Comparison of ENCODE assay signal across 1 cellular context in genomic region chr1:152047954-152048640, GRCh38.
TF ChIP-seq lines count a peak whose summit lies in the region.

No MANE protein-coding gene starts in this region.

TF ChIP-seq in SK-N-SH, 30 proteins besides CTCF, POLR2A, EP300 and RAD21 (continued from another document):
- no peak for TF ChIP-seq USF1 (IDR thresholded peaks at IDR 0.05; ENCODE audit: borderline replicate concordance, low read depth)
- TF ChIP-seq IRF3 (IDR thresholded peaks at IDR 0.05; ENCODE audit: low read depth, low read length): no peak
- TF ChIP-seq GABPA (IDR thresholded peaks at IDR 0.05; ENCODE audit: low read depth): peak; percentile 62
- no peak for TF ChIP-seq FOXJ3 (CRISPR knock-in tag; IDR thresholded peaks at IDR 0.05)
- TF ChIP-seq ELF1 (IDR thresholded peaks at IDR 0.05): peak; percentile 63
- no peak for TF ChIP-seq FOXM1 (IDR thresholded peaks at IDR 0.05; ENCODE audit: low read depth)
- TF ChIP-seq MXI1 (IDR thresholded peaks at IDR 0.05; ENCODE audit: low read depth, low read length): no peak
- TF ChIP-seq CHD2 (IDR thresholded peaks at IDR 0.05; ENCODE audit: low read length, partially characterized antibody): no peak
- TF ChIP-seq RFX5 (IDR thresholded peaks at IDR 0.05; ENCODE audit: low read length): peak; percentile 72
- peak; percentile 89 for TF ChIP-seq JUND (IDR thresholded peaks at IDR 0.05)
- 0 out of 2 replicates have a peak, but pooled peaks have one; percentile 29 for TF ChIP-seq SIN3A (IDR thresholded peaks at IDR 0.05; ENCODE audit: borderline replicate concordance, low read depth, low read length)
- TF ChIP-seq MEF2A (IDR thresholded peaks at IDR 0.05; ENCODE audit: borderline replicate concordance, low read depth): no peak
- no peak for TF ChIP-seq SMC3 (IDR thresholded peaks at IDR 0.05; ENCODE audit: low read depth, low read length)
- no peak for TF ChIP-seq TEAD4 (IDR thresholded peaks at IDR 0.05; ENCODE audit: borderline replicate concordance, insufficient read depth)
- TF ChIP-seq YY1 (IDR thresholded peaks at IDR 0.05; ENCODE audit: low read depth): no peak
- TF ChIP-seq PBX3 (IDR thresholded peaks at IDR 0.05): peak; percentile 80
- 0 out of 2 replicates have a peak, but pooled peaks have one; percentile 43 for TF ChIP-seq TAF1 (IDR thresholded peaks at IDR 0.05; ENCODE audit: borderline replicate concordance, low read depth, low read length)
- no peak for TF ChIP-seq EZH2phosphoT487 (IDR thresholded peaks at IDR 0.05; ENCODE audit: borderline replicate concordance, low read depth)
- TF ChIP-seq POLR2AphosphoS5 (IDR thresholded peaks at IDR 0.05; ENCODE audit: low read depth, low read length): peak; percentile 83
- peak; percentile 61 for TF ChIP-seq NFIC (IDR thresholded peaks at IDR 0.05; ENCODE audit: borderline replicate concordance)
- peak; percentile 50; the same call in 1 of the 2 replicates for TF ChIP-seq GATA2 (CRISPR knock-in tag; IDR thresholded peaks at IDR 0.05)
- TF ChIP-seq RXRA (IDR thresholded peaks at IDR 0.05; ENCODE audit: borderline replicate concordance, low read depth): no peak
- no peak for TF ChIP-seq REST (IDR thresholded peaks at IDR 0.05; ENCODE audit: low read depth, low read length)
- peak; percentile 73 for TF ChIP-seq MAX (IDR thresholded peaks at IDR 0.05; ENCODE audit: low read depth)
- TF ChIP-seq ZBTB33 (IDR thresholded peaks at IDR 0.05; ENCODE audit: borderline replicate concordance, low read depth): no peak; the same call in 1 of the 2 replicates
